In the genomic region with DNA sequence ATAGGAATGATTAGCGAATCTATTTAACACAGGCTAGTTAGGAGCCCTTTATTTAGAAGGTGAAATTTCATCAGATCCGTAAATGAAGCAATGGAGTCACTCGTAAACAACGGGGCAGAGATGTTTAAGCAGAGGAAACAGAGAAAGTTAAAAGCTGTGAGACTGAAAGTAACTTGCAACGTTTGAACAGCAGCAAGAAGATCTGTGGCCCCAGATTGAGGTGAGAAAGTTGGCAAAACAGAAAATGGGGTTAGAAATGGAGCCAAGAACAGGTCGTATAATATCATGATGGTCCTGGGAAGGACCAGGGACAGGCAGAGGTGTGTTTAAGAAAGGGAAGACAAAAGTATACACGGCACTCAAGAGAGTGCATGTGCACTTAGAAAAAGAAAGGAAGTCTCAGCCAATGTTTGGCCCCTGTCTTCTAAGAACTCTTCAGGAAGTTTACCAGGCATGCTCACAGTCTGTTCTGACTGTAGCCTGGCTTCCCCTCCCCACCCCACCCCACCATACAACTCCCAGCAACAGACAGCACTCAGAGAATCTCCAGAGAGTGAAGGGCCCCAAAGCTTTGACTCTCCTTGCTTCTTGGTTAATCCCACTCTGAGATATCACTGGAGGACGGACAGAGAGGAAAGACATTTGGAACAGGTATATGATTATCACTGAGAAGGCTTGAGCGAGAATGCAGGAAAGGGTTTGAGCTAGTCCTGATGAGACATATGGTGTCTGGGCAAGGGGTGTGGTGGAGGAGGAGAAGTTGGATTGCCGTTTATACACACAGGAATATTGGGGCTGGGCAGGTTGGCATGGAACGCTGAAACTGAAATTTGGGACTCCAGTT, we compare ENCODE assay signal across 13 cellular contexts. TPM values are rescaled to one million over a fixed set of nuclear protein-coding genes. Genes with fewer than 3 reads are reported as not detected.
A peak's percentile ranks its signal among the peaks of the same experiment; 100 is the strongest.
DNase-seq lines count a peak whose midpoint lies in the region; ATAC-seq and TF ChIP-seq lines count a peak whose summit lies in the region.
"Not testable (repeated sequence)": the region's sequence is repeated elsewhere in the genome, so short reads cannot be mapped to it uniquely, and the experiment has no call there.
"Had no signal": no experiment of that assay in that cellular context is flagged by ENCODE, and none has a peak within 500 bp of the region (broad histone marks: within the 10 kb centered on the region; RNA-seq: fewer than 3 reads in every experiment).

No MANE protein-coding gene starts in this region.

- not testable (repeated sequence) for H3K36me3 Mint-ChIP-seq in T-helper 17 cell (ENCODE audit: low read depth); activated T-helper 2 cell treated with anti-CD3 and anti-CD28 coated beads, Interferon-gamma antibody, Interleukin-2, Interleukin-4, amounts not matched to agents 10 μg/mL and 5 μg/mL and 100 μg/mL, durations not matched to agents 14 hours and 24 hours and 36 hours (ENCODE audit: low read depth)

- H3K27me3 Mint-ChIP-seq in T-helper 17 cell; activated T-helper 2 cell treated with anti-CD3 and anti-CD28 coated beads, Interferon-gamma antibody, Interleukin-2, Interleukin-4, amounts not matched to agents 10 μg/mL and 5 μg/mL and 100 μg/mL, durations not matched to agents 14 hours and 24 hours and 36 hours (ENCODE audit: low read depth): not testable (repeated sequence)

- peak; percentile 0 for DNase-seq in D341Med (ENCODE audit: low spot score)
- DNase-seq in T-helper 17 cell, mucosa of descending colon: not testable (repeated sequence)
- DNase-seq in activated T-helper 2 cell treated with anti-CD3 and anti-CD28 coated beads, Interferon-gamma antibody, Interleukin-2, Interleukin-4, amounts not matched to agents 10 μg/mL and 5 μg/mL and 100 μg/mL, durations not matched to agents 14 hours and 24 hours and 36 hours (ENCODE audit: low spot score) = peak; percentile 18

- intact Hi-C loops in activated T-helper 2 cell treated with anti-CD3 and anti-CD28 coated beads, Interferon-gamma antibody, Interleukin-2, Interleukin-4, amounts not matched to agents 10 μg/mL and 5 μg/mL and 100 μg/mL, durations not matched to agents 14 hours and 24 hours and 36 hours (cut with micrococcal nuclease); mucosa of descending colon (cut with DNase I, micrococcal nuclease): not testable (repeated sequence)

- H3K4me3 Mint-ChIP-seq in T-helper 17 cell = peak overlapping the region; percentile 97
- H3K4me3 Mint-ChIP-seq in activated T-helper 2 cell treated with anti-CD3 and anti-CD28 coated beads, Interferon-gamma antibody, Interleukin-2, Interleukin-4, amounts not matched to agents 10 μg/mL and 5 μg/mL and 100 μg/mL, durations not matched to agents 14 hours and 24 hours and 36 hours (ENCODE audit: low read depth) = peak overlapping the region; percentile 83

- not testable (repeated sequence) for H3K4me3 ChIP-seq in mucosa of descending colon

- H3K9me3 ChIP-seq in T-helper 17 cell (ENCODE audit: control insufficient read depth, low read length, poor library complexity, severe bottlenecking); mucosa of descending colon: not testable (repeated sequence)

- ATAC-seq in GM19025 (IDR thresholded peaks at IDR 0.05; ENCODE audit: low read depth, unreplicated experiment) = peak; percentile 62
- peak; percentile 80 for ATAC-seq in GM21528 (IDR thresholded peaks at IDR 0.05; ENCODE audit: low FRiP score, unreplicated experiment)
- ATAC-seq in HG02973 (IDR thresholded peaks at IDR 0.05; ENCODE audit: unreplicated experiment) = peak; percentile 36
- peak; percentile 80 for ATAC-seq in HG03442 (IDR thresholded peaks at IDR 0.05; ENCODE audit: unreplicated experiment)
- peak; percentile 79 for ATAC-seq in T-helper 17 cell
- ATAC-seq in mucosa of descending colon = peak; percentile 25

- not testable (repeated sequence) for H3K36me3 ChIP-seq in mucosa of descending colon (ENCODE audit: low read depth)

- not testable (repeated sequence) for H3K4me1 Mint-ChIP-seq in T-helper 17 cell; activated T-helper 2 cell treated with anti-CD3 and anti-CD28 coated beads, Interferon-gamma antibody, Interleukin-2, Interleukin-4, amounts not matched to agents 10 μg/mL and 5 μg/mL and 100 μg/mL, durations not matched to agents 14 hours and 24 hours and 36 hours (ENCODE audit: low read depth)

- not testable (repeated sequence) for TF ChIP-seq CTCF in mucosa of descending colon (IDR thresholded peaks at IDR 0.05)

- not testable (repeated sequence) for H3K9me3 Mint-ChIP-seq in activated T-helper 2 cell treated with anti-CD3 and anti-CD28 coated beads, Interferon-gamma antibody, Interleukin-2, Interleukin-4, amounts not matched to agents 10 μg/mL and 5 μg/mL and 100 μg/mL, durations not matched to agents 14 hours and 24 hours and 36 hours

- H3K27ac Mint-ChIP-seq in T-helper 17 cell = peak overlapping the region; percentile 94
- H3K27ac Mint-ChIP-seq in activated T-helper 2 cell treated with anti-CD3 and anti-CD28 coated beads, Interferon-gamma antibody, Interleukin-2, Interleukin-4, amounts not matched to agents 10 μg/mL and 5 μg/mL and 100 μg/mL, durations not matched to agents 14 hours and 24 hours and 36 hours = peak overlapping the region; percentile 93

- not testable (repeated sequence) for H3K4me1 ChIP-seq in mucosa of descending colon (ENCODE audit: low read depth)

RNA-seq across cellular contexts. Expression of a gene that starts 3.2 kb away (rescaled TPM):
- not detected for total RNA-seq in T-helper 17 cell
- not detected in 2 replicates for total RNA-seq in activated T-helper 2 cell treated with anti-CD3 and anti-CD28 coated beads, Interferon-gamma antibody, Interleukin-2, Interleukin-4, amounts not matched to agents 10 μg/mL and 5 μg/mL and 100 μg/mL, durations not matched to agents 14 hours and 24 hours and 36 hours
- not detected for total RNA-seq in mucosa of descending colon
- total RNA-seq: frontal cortex, H4, left lung, skeletal muscle tissue, upper lobe of left lung had no signal

RNA-seq across cellular contexts. Expression of a gene that starts 8.8 kb away (rescaled TPM):
- total RNA-seq in T-helper 17 cell (not detected), mucosa of descending colon (not detected)
- not detected in 2 replicates for total RNA-seq in activated T-helper 2 cell treated with anti-CD3 and anti-CD28 coated beads, Interferon-gamma antibody, Interleukin-2, Interleukin-4, amounts not matched to agents 10 μg/mL and 5 μg/mL and 100 μg/mL, durations not matched to agents 14 hours and 24 hours and 36 hours
- total RNA-seq: frontal cortex, H4, left lung, skeletal muscle tissue, upper lobe of left lung had no signal

RNA-seq across cellular contexts. Expression of a gene that starts 31.7 kb away (rescaled TPM):
- total RNA-seq in T-helper 17 cell (not detected), mucosa of descending colon (not detected)
- not detected in 2 replicates for total RNA-seq in activated T-helper 2 cell treated with anti-CD3 and anti-CD28 coated beads, Interferon-gamma antibody, Interleukin-2, Interleukin-4, amounts not matched to agents 10 μg/mL and 5 μg/mL and 100 μg/mL, durations not matched to agents 14 hours and 24 hours and 36 hours
- total RNA-seq: frontal cortex, H4, left lung, skeletal muscle tissue, upper lobe of left lung had no signal

RNA-seq across cellular contexts. Expression of a gene that starts 57.9 kb away (rescaled TPM):
- not detected for total RNA-seq in T-helper 17 cell
- not detected in 2 replicates for total RNA-seq in activated T-helper 2 cell treated with anti-CD3 and anti-CD28 coated beads, Interferon-gamma antibody, Interleukin-2, Interleukin-4, amounts not matched to agents 10 μg/mL and 5 μg/mL and 100 μg/mL, durations not matched to agents 14 hours and 24 hours and 36 hours
- total RNA-seq in mucosa of descending colon = not detected
- total RNA-seq: frontal cortex, H4, left lung, skeletal muscle tissue, upper lobe of left lung had no signal

Comparison
In these comparisons a context has a peak if more than half of its experiments do, and no peak if none do; other contexts are left out.
1. ATAC-seq: peak in every context shown above with its lines; median percentile 80 in GM21528; 80 in HG03442; 79 in T-helper 17 cell; 62 in GM19025; 36 in HG02973; 25 in mucosa of descending colon.